In the genomic region with DNA sequence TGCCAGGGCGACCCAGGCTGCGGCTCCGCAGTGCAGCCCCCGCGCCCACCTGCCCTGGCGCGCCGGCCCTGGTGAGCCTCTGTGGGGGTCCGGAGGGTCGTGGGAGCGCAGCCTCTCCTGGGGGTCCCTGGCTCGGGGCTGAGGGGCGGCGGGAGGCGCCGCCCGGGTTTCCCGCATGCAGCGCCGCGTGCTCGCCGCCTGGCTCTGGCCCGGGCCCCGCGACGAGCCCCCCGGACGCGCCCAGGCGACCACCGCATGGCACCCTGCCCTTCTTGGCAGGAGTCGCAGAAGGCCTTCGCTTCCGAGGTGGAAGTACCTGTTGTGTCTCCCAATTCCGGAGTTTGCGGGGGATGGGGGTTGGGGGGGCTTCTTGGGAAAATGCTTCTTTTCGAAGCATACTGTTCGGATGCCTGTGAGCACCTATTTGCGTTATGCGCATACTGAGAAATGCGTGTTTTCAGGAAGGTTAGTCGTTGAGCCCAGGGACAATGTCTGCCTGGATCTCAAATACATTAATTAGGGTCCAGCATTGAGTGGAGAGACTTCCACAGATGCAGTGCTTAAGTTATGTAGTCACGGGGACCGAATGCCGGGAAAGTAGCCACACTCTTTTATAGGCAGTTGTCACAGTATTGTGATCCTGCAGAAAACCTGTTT, we compare ENCODE assay signal across 22 cellular contexts. TPM values are rescaled to one million over a fixed set of nuclear protein-coding genes. Genes with fewer than 3 reads are reported as not detected.
DNase-seq lines count a peak whose midpoint lies in the region; ATAC-seq and TF ChIP-seq lines count a peak whose summit lies in the region.
"Had no signal": no experiment of that assay in that cellular context is flagged by ENCODE, and none has a peak within 500 bp of the region (broad histone marks: within the 10 kb centered on the region; RNA-seq: fewer than 3 reads in every experiment).

No MANE protein-coding gene starts in this region.

- H3K27ac ChIP-seq in left ventricle myocardium inferior (replicated peaks) (no peak overlapping the region), endodermal cell (ENCODE audit: low read depth, low read length) (no peak overlapping the region), mesodermal cell (ENCODE audit: low read depth, low read length, severe bottlenecking) (no peak overlapping the region), suprapubic skin (no peak overlapping the region)
- H3K27ac ChIP-seq: BLaER1, body of pancreas, upper lobe of left lung had no signal

- H3K4me3 ChIP-seq in left ventricle myocardium inferior (peak overlapping the region; percentile 58), endodermal cell (ENCODE audit: low read length) (peak overlapping the region; percentile 74), mesodermal cell (ENCODE audit: extremely low read depth, insufficient read depth, low read length, poor library complexity, severe bottlenecking) (peak overlapping the region; percentile 45), suprapubic skin (peak overlapping the region; percentile 23)
- H3K4me3 ChIP-seq: BLaER1, body of pancreas, upper lobe of left lung had no signal

- intact Hi-C loops in left ventricle myocardium inferior (cut with micrococcal nuclease), result no loop called here
- intact Hi-C loops in Right ventricle myocardium inferior (cut with DNase I), result loop anchor here (5.0 to 10.0 kb wide), 3 partner anchors 693 to 1361 kb away; no protein-coding TSS in a partner anchor

- H3K9me3 ChIP-seq in left ventricle myocardium inferior (replicated peaks), result no peaks in the 10 kb centered on the region
- no peaks in the 10 kb centered on the region for H3K9me3 ChIP-seq in endodermal cell (ENCODE audit: control insufficient read depth, low read length)
- no peaks in the 10 kb centered on the region for H3K9me3 ChIP-seq in mesodermal cell (ENCODE audit: control insufficient read depth, low read length)
- no peaks in the 10 kb centered on the region for H3K9me3 ChIP-seq in suprapubic skin
- no peaks in the 10 kb centered on the region for H3K9me3 ChIP-seq in T-helper 17 cell (ENCODE audit: control insufficient read depth, low read length, poor library complexity, severe bottlenecking)
- H3K9me3 ChIP-seq: body of pancreas, upper lobe of left lung had no signal

- H3K4me3 Mint-ChIP-seq in endodermal cell, result peak overlapping the region; percentile 53
- no peak overlapping the region for H3K4me3 Mint-ChIP-seq in T-helper 17 cell
- H3K4me3 Mint-ChIP-seq: activated B cell treated with CpG ODN at 0.5 μM for 24 hours had no signal

- peaks cover 10% of the 10 kb centered on the region for H3K4me1 ChIP-seq in left ventricle myocardium inferior
- peaks cover 3% of the 10 kb centered on the region for H3K4me1 ChIP-seq in endodermal cell (ENCODE audit: control insufficient read depth, insufficient read depth, low read length)
- H3K4me1 ChIP-seq in mesodermal cell (ENCODE audit: control insufficient read depth, insufficient read depth, low read length, poor library complexity, severe bottlenecking), result peaks cover 7% of the 10 kb centered on the region
- peaks cover 14% of the 10 kb centered on the region for H3K4me1 ChIP-seq in suprapubic skin

- no peak for TF ChIP-seq POLR2A in suprapubic skin (IDR thresholded peaks at IDR 0.05)

- no peaks in the 10 kb centered on the region for H3K9me3 Mint-ChIP-seq in endodermal cell
- H3K9me3 Mint-ChIP-seq: activated B cell treated with CpG ODN at 0.5 μM for 24 hours had no signal

- TF ChIP-seq CTCF in left ventricle myocardium inferior (IDR thresholded peaks at IDR 0.05; ENCODE audit: borderline replicate concordance), result no peak
- TF ChIP-seq CTCF in endodermal cell (conservative IDR thresholded peaks at IDR 0.05), result no peak
- no peak for TF ChIP-seq CTCF in suprapubic skin (IDR thresholded peaks at IDR 0.05)

- H3K27ac Mint-ChIP-seq in endodermal cell (no peak overlapping the region), T-helper 17 cell (no peak overlapping the region)
- H3K27ac Mint-ChIP-seq: activated B cell treated with CpG ODN at 0.5 μM for 24 hours had no signal

- H3K27me3 Mint-ChIP-seq in endodermal cell (ENCODE audit: insufficient read depth) (peaks cover 36% of the 10 kb centered on the region), T-helper 17 cell (peaks cover 14% of the 10 kb centered on the region)

- H3K9ac ChIP-seq in endodermal cell (ENCODE audit: extremely low read depth, low read length, poor library complexity, severe bottlenecking), result no peak overlapping the region
- H3K9ac ChIP-seq: BLaER1 had no signal

- TF ChIP-seq EP300 in suprapubic skin (IDR thresholded peaks at IDR 0.05), result no peak

- ATAC-seq in Right ventricle myocardium inferior (no peak), T-helper 17 cell (no peak)
- ATAC-seq: body of pancreas had no signal

- 16 to 40% methylated on average over 14 to 46 of the region's 46 CpGs for WGBS in endodermal cell (ENCODE audit: insufficient coverage in 1 of 2, insufficient read length in 1 of 2), 2 experiments
- WGBS in mesodermal cell (ENCODE audit: insufficient coverage in 2 of 2), 2 experiments, result 12 to 16% methylated on average over 30 to 39 of the region's 46 CpGs
- WGBS in suprapubic skin, result 35% methylated on average over 11 of the region's 46 CpGs

- DNase-seq in left ventricle myocardium inferior (no peak), Right ventricle myocardium inferior (ENCODE audit: missing footprints) (no peak), endodermal cell (peak; percentile 58), suprapubic skin (ENCODE audit: low spot score in 2 of 2) (no peak), DMS53 treated with DMSO at 0.1 percent for 48 hours (lab: John Stamatoyannopoulos, UW; ENCODE audit: unreplicated experiment) (no peak), T-helper 17 cell (no peak), DMS153 (lab: John Stamatoyannopoulos, UW) (no peak)
- DNase-seq: activated B cell treated with CpG ODN at 0.5 μM for 24 hours; activated CD4-positive, alpha-beta T cell treated with anti-CD3 and anti-CD28 coated beads, Interleukin-2, amount 50 U/mL, for 48 hours; activated effector memory CD4-positive, alpha-beta T cell treated with anti-CD3 and anti-CD28 coated beads, Interleukin-2, amount 50 U/mL, for 16 hours; body of pancreas; NCI-H510A; NK-92 treated with Interleukin-12 subunit alpha and Interleukin-12 subunit beta, amount 100 ng/mL, for 24 hours; T-helper 9 cell had no signal

- H3K4me1 Mint-ChIP-seq in endodermal cell (peaks cover 2% of the 10 kb centered on the region), T-helper 17 cell (no peaks in the 10 kb centered on the region)
- H3K4me1 Mint-ChIP-seq: activated B cell treated with CpG ODN at 0.5 μM for 24 hours had no signal

- no peaks in the 10 kb centered on the region for H3K36me3 ChIP-seq in left ventricle myocardium inferior
- H3K36me3 ChIP-seq in endodermal cell (ENCODE audit: control insufficient read depth, insufficient read depth, low read length), result no peaks in the 10 kb centered on the region
- no peaks in the 10 kb centered on the region for H3K36me3 ChIP-seq in mesodermal cell (ENCODE audit: control insufficient read depth, insufficient read depth, low read length)
- no peaks in the 10 kb centered on the region for H3K36me3 ChIP-seq in suprapubic skin
- H3K36me3 ChIP-seq: BLaER1, upper lobe of left lung had no signal

- no peaks in the 10 kb centered on the region for H3K36me3 Mint-ChIP-seq in endodermal cell (ENCODE audit: low read depth)
- H3K36me3 Mint-ChIP-seq in T-helper 17 cell (ENCODE audit: low read depth), result no peaks in the 10 kb centered on the region

- H3K27me3 ChIP-seq in left ventricle myocardium inferior (ENCODE audit: low read depth), result peaks cover 70% of the 10 kb centered on the region
- peaks cover 37% of the 10 kb centered on the region for H3K27me3 ChIP-seq in endodermal cell (ENCODE audit: control insufficient read depth, insufficient read depth, low read length, poor library complexity, severe bottlenecking)
- H3K27me3 ChIP-seq in suprapubic skin, result peaks cover 45% of the 10 kb centered on the region

RNA-seq across cellular contexts. Expression of a gene that starts 1.3 kb away (rescaled TPM):
- total RNA-seq in left ventricle myocardium inferior (not detected), Right ventricle myocardium inferior (not detected), endodermal cell (1 to 10 TPM; 3.8 to 4.4 TPM), suprapubic skin (not detected), T-helper 17 cell (not detected)
- polyA plus RNA-seq in endodermal cell (2013, experiment 1 of 2), result 2.8 TPM
- polyA plus RNA-seq in endodermal cell (2013, experiment 2 of 2), result 2.9 TPM
- 1.7 TPM for polyA plus RNA-seq in mesodermal cell (2013, experiment 1 of 2)
- 1.8 TPM for polyA plus RNA-seq in mesodermal cell (2013, experiment 2 of 2)
- total RNA-seq: A172, activated B cell treated with CpG ODN at 0.5 μM for 24 hours, lower leg skin, M059J, omental fat pad, RPMI7951 had no signal

Comparison
In these comparisons a context has a peak if more than half of its experiments do, and no peak if none do; other contexts are left out.
1. H3K4me3 ChIP-seq: peak in every context shown above with its lines; median percentile 74 in endodermal cell; 58 in left ventricle myocardium inferior; 45 in mesodermal cell; 23 in suprapubic skin.